14 cellular contexts compared by ENCODE assay signal in genomic region chr1:202076050-202076511, GRCh38. TPM values are rescaled to one million over a fixed set of nuclear protein-coding genes. Genes with fewer than 3 reads are reported as not detected.
DNase-seq lines count a peak whose midpoint lies in the region; ATAC-seq and TF ChIP-seq lines count a peak whose summit lies in the region.
"Had no signal": no experiment of that assay in that cellular context is flagged by ENCODE, and none has a peak within 500 bp of the region (broad histone marks: within the 10 kb centered on the region; RNA-seq: fewer than 3 reads in every experiment).

No MANE protein-coding gene starts in this region.

- no peak overlapping the region for H3K4me3 ChIP-seq in brain microvascular endothelial cell (ENCODE audit: low read depth, low read length)
- H3K4me3 ChIP-seq: esophagus muscularis mucosa, suprapubic skin had no signal

- DNase-seq in GM13976 (ENCODE audit: low spot score) (peak; percentile 1), NCI-H2196 treated with DMSO at 0.1 percent for 48 hours (lab: John Stamatoyannopoulos, UW; ENCODE audit: unreplicated experiment) (peak; percentile 62), brain microvascular endothelial cell (peak; percentile 18), nephron progenitor cell (no peak), activated T-cell treated with anti-CD3 and anti-CD28 coated beads for 4 hours (no peak), T-cell (no peak), anterior cingulate cortex (lab: John Stamatoyannopoulos, UW) (no peak)
- DNase-seq: activated CD4-positive, alpha-beta T cell treated with anti-CD3 and anti-CD28 coated beads, Interleukin-2, amount 10 ng/mL, durations not matched to agents 24 days and 14 days; activated gamma-delta T cell had no signal

- no peak overlapping the region for H3K4me3 Mint-ChIP-seq in nephron progenitor cell
- no peak overlapping the region for H3K4me3 Mint-ChIP-seq in T-cell
- H3K4me3 Mint-ChIP-seq: activated CD4-positive, alpha-beta T cell treated with anti-CD3 and anti-CD28 coated beads, Interleukin-2, amount 10 ng/mL, durations not matched to agents 24 days and 14 days had no signal

- H3K27ac ChIP-seq in brain microvascular endothelial cell, result no peak overlapping the region
- H3K27ac ChIP-seq: esophagus muscularis mucosa, KMS-11, suprapubic skin had no signal

- H3K36me3 Mint-ChIP-seq in nephron progenitor cell (ENCODE audit: low read depth) (no peaks in the 10 kb centered on the region), T-cell (no peaks in the 10 kb centered on the region)

- ATAC-seq in T-cell (replicated peaks in 1 of 4), result no peak

- POLR2A ChIA-PET in T-cell (lab: Charles Lee), result no interaction called here

- H3K27me3 ChIP-seq in brain microvascular endothelial cell (replicated peaks), result no peaks in the 10 kb centered on the region
- H3K27me3 ChIP-seq: esophagus muscularis mucosa, suprapubic skin had no signal

- CTCF ChIA-PET in T-cell (lab: Charles Lee), result no interaction called here

- TF ChIP-seq CTCF in GM13976 (IDR thresholded peaks at IDR 0.05; ENCODE audit: borderline replicate concordance, control extremely low read depth, extremely low read depth, insufficient read depth, missing control alignments), result no peak
- no peak for TF ChIP-seq CTCF in brain microvascular endothelial cell (IDR thresholded peaks at IDR 0.05; ENCODE audit: low read depth, low read length, missing control alignments)
- no peak for TF ChIP-seq CTCF in nephron progenitor cell (IDR thresholded peaks at IDR 0.05)

- peaks cover 6% of the 10 kb centered on the region for H3K27me3 Mint-ChIP-seq in nephron progenitor cell (ENCODE audit: low read depth, poor library complexity)
- H3K27me3 Mint-ChIP-seq in T-cell, result no peaks in the 10 kb centered on the region
- H3K27me3 Mint-ChIP-seq: activated CD4-positive, alpha-beta T cell treated with anti-CD3 and anti-CD28 coated beads, Interleukin-2, amount 10 ng/mL, durations not matched to agents 24 days and 14 days had no signal

- no peaks in the 10 kb centered on the region for H3K36me3 ChIP-seq in brain microvascular endothelial cell (replicated peaks)
- H3K36me3 ChIP-seq: esophagus muscularis mucosa, suprapubic skin had no signal

- peak overlapping the region; percentile 27 for H3K27ac Mint-ChIP-seq in nephron progenitor cell
- H3K27ac Mint-ChIP-seq in T-cell, result no peak overlapping the region
- H3K27ac Mint-ChIP-seq: activated CD4-positive, alpha-beta T cell treated with anti-CD3 and anti-CD28 coated beads, Interleukin-2, amount 10 ng/mL, durations not matched to agents 24 days and 14 days had no signal

- in situ Hi-C loops in GM13976 (cut with MboI; ENCODE audit: low sequenced_read_pairs, unreplicated experiment) (no loop called here), brain microvascular endothelial cell (cut with HindIII; ENCODE audit: low pct_ligation_motif_present, low sequenced_read_pairs) (no loop called here)

- peaks cover 12% of the 10 kb centered on the region for H3K4me1 Mint-ChIP-seq in nephron progenitor cell
- H3K4me1 Mint-ChIP-seq in T-cell, result no peaks in the 10 kb centered on the region

- no peaks in the 10 kb centered on the region for H3K9me3 Mint-ChIP-seq in nephron progenitor cell
- no peaks in the 10 kb centered on the region for H3K9me3 Mint-ChIP-seq in T-cell
- H3K9me3 Mint-ChIP-seq: activated CD4-positive, alpha-beta T cell treated with anti-CD3 and anti-CD28 coated beads, Interleukin-2, amount 10 ng/mL, durations not matched to agents 24 days and 14 days had no signal

RNA-seq across cellular contexts. Expression of gene GPR37L1, which starts 46.6 kb away (rescaled TPM):
- not detected for total RNA-seq in T-cell
- total RNA-seq: activated CD4-positive, alpha-beta T cell treated with anti-CD3 and anti-CD28 coated beads, Interleukin-2, amount 10 ng/mL, durations not matched to agents 24 days and 14 days; NCI-H460; SK-MEL-5; suprapubic skin had no signal

Comparison
In these comparisons a context has a peak if more than half of its experiments do, and no peak if none do; other contexts are left out.
1. DNase-seq: peak in GM13976 (single experiment), NCI-H2196 treated with DMSO at 0.1 percent for 48 hours (single experiment) and brain microvascular endothelial cell (single experiment); none in nephron progenitor cell (single experiment), activated T-cell treated with anti-CD3 and anti-CD28 coated beads for 4 hours (single experiment), T-cell (0 of 34) and anterior cingulate cortex (0 of 58).